Comparison of ENCODE assay signal across 19 cellular contexts in the genomic region with DNA sequence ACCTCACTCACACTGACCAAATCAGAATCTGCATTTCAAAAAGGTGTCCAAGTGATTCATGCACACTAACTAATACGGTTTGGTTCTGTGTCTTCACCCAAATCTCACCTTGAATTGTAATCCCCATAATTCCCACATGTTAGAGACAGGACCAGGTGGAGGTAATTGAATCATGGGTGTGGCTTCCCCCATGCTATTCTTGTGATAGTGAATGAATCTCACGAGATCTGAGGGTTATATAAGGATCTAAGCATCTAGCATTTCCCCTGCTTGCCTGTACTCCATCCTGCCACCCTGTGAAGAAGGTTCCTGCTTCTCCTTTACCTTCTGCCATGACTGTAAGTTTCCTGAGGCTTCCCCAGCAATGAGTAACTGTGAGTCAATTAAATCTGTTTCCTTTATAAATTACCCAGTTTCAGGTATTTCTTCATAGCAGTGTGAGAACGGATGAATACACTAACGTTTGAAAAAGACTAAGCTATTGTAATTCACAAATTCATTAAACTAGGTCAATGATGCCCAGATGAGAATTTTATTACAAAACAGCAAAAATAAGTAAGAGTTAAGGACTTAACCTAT.
"Had no signal": no experiment of that assay in that cellular context is flagged by ENCODE, and none has a peak within 500 bp of the region (broad histone marks: within the 10 kb centered on the region; RNA-seq: fewer than 3 reads in every experiment).

No MANE protein-coding gene starts in this region.

- ATAC-seq: esophagus mucosa; gastroesophageal sphincter; heart left ventricle; left ventricle myocardium superior; naive thymus-derived CD4-positive, alpha-beta T cell; right cardiac atrium had no signal

- H3K4me3 ChIP-seq: colonic mucosa, gastroesophageal sphincter, heart left ventricle, prostate gland, skin epidermis, stomach, vagina had no signal

- H3K27ac Mint-ChIP-seq: activated naive CD4-positive, alpha-beta T cell treated with anti-CD3 and anti-CD28 coated beads, Interleukin-2, amount 50 U/mL, for 24 hours; memory B cell; naive thymus-derived CD4-positive, alpha-beta T cell had no signal

- H3K27me3 ChIP-seq: colonic mucosa, gastroesophageal sphincter, heart left ventricle, stomach, vagina had no signal

- H3K36me3 Mint-ChIP-seq: activated naive CD4-positive, alpha-beta T cell treated with anti-CD3 and anti-CD28 coated beads, Interleukin-2, amount 50 U/mL, for 24 hours; memory B cell had no signal

- H3K9me3 ChIP-seq: colonic mucosa, gastroesophageal sphincter, prostate gland, vagina had no signal

- H3K4me1 ChIP-seq: colonic mucosa, gastroesophageal sphincter, heart left ventricle, prostate gland, stomach, vagina had no signal

- H3K36me3 ChIP-seq: colonic mucosa, gastroesophageal sphincter, heart left ventricle, prostate gland, stomach, vagina had no signal

- DNase-seq: activated CD4-positive, alpha-beta T cell treated with anti-CD3 and anti-CD28 coated beads for 1 hour; activated CD4-positive, alpha-beta T cell treated with anti-CD3 and anti-CD28 coated beads, Interleukin-2, amount 50 U/mL, for 48 hours; activated gamma-delta T cell; colonic mucosa; heart left ventricle; left ventricle myocardium superior; naive thymus-derived CD4-positive, alpha-beta T cell; right cardiac atrium; stimulated activated CD4-positive, alpha-beta T cell treated with anti-CD3 and anti-CD28 coated beads, Interleukin-15, amount 100 ng/mL, for 24 hours; stimulated activated CD4-positive, alpha-beta T cell treated with anti-CD3 and anti-CD28 coated beads, Interleukin-4, amount 100 ng/mL, for 1 hour; stomach had no signal

- H3K27ac ChIP-seq: colonic mucosa, gastroesophageal sphincter, heart left ventricle, prostate gland, skin epidermis, stomach, vagina, VCaP had no signal
